ENCODE assay signal across 8 cellular contexts in genomic region chr21:26845066-26845749, GRCh38. TPM values are rescaled to one million over a fixed set of nuclear protein-coding genes. Genes with fewer than 3 reads are reported as not detected.
DNase-seq lines count a peak whose midpoint lies in the region; ATAC-seq lines count a peak whose summit lies in the region.

TSS of gene ADAMTS1 (minus strand) at chr21:26845409. CDS start at chr21:26844954, 455 bp downstream.

- no peaks in the 10 kb centered on the region for H3K9me3 ChIP-seq in MG63

- peaks cover 40% of the 10 kb centered on the region for H3K36me3 ChIP-seq in MG63

- H3K27me3 ChIP-seq in MG63 = no peaks in the 10 kb centered on the region

- peak within 1 kb of the TSS; percentile 73 for H3K4me3 Mint-ChIP-seq in activated naive CD8-positive, alpha-beta T cell treated with anti-CD3 and anti-CD28 coated beads for 36 hours
- H3K4me3 Mint-ChIP-seq in natural killer cell treated with Interleukin-12 subunit alpha and Interleukin-12 subunit beta and Interleukin-15 and Interleukin-18, amount 100 ng/mL, for 72 hours = peak within 1 kb of the TSS; percentile 83

- peaks cover 85% of the 10 kb centered on the region for H3K27me3 Mint-ChIP-seq in activated naive CD8-positive, alpha-beta T cell treated with anti-CD3 and anti-CD28 coated beads for 36 hours
- peaks cover 16 to 21% of the 10 kb centered on the region in 2 donors for H3K27me3 Mint-ChIP-seq in natural killer cell treated with Interleukin-12 subunit alpha and Interleukin-12 subunit beta and Interleukin-15 and Interleukin-18, amount 100 ng/mL, for 72 hours

- peak; percentile 38 for DNase-seq in DMS114 treated with DMSO at 0.1 percent for 48 hours (lab: John Stamatoyannopoulos, UW; ENCODE audit: unreplicated experiment)
- DNase-seq in MG63 = peak; percentile 96
- DNase-seq in activated naive CD8-positive, alpha-beta T cell treated with anti-CD3 and anti-CD28 coated beads for 36 hours = peak; percentile 18
- DNase-seq in globus pallidus (ENCODE audit: low spot score) = peak; percentile 96
- peak; percentile 81 for DNase-seq in natural killer cell treated with Interleukin-12 subunit alpha and Interleukin-12 subunit beta and Interleukin-15 and Interleukin-18, amount 100 ng/mL, for 72 hours (ENCODE audit: low spot score)
- DNase-seq in activated CD4-positive, CD25-positive, alpha-beta regulatory T cell treated with anti-CD3 and anti-CD28 coated beads, Interleukin-2, amount 50 U/mL, for 72 hours = no peak

- no peaks in the 10 kb centered on the region for H3K36me3 Mint-ChIP-seq in activated naive CD8-positive, alpha-beta T cell treated with anti-CD3 and anti-CD28 coated beads for 36 hours
- peaks cover 28% of the 10 kb centered on the region for H3K36me3 Mint-ChIP-seq in natural killer cell treated with Interleukin-12 subunit alpha and Interleukin-12 subunit beta and Interleukin-15 and Interleukin-18, amount 100 ng/mL, for 72 hours

- no peak within 1 kb of the TSS for H3K27ac Mint-ChIP-seq in activated naive CD8-positive, alpha-beta T cell treated with anti-CD3 and anti-CD28 coated beads for 36 hours
- peak within 1 kb of the TSS; percentile 85 to 87 for H3K27ac Mint-ChIP-seq in natural killer cell treated with Interleukin-12 subunit alpha and Interleukin-12 subunit beta and Interleukin-15 and Interleukin-18, amount 100 ng/mL, for 72 hours

- peaks cover 27% of the 10 kb centered on the region for H3K4me1 Mint-ChIP-seq in activated naive CD8-positive, alpha-beta T cell treated with anti-CD3 and anti-CD28 coated beads for 36 hours
- H3K4me1 Mint-ChIP-seq in natural killer cell treated with Interleukin-12 subunit alpha and Interleukin-12 subunit beta and Interleukin-15 and Interleukin-18, amount 100 ng/mL, for 72 hours (ENCODE audit: low read depth in 2 of 2) = peaks cover 41 to 44% of the 10 kb centered on the region in 2 donors

- peak within 1 kb of the TSS; percentile 67 for H3K4me3 ChIP-seq in MG63

- peak; percentile 75 to 80 for ATAC-seq in natural killer cell treated with Interleukin-12 subunit alpha and Interleukin-12 subunit beta and Interleukin-15 and Interleukin-18, amount 100 ng/mL, for 72 hours
- ATAC-seq in HG03469 (IDR thresholded peaks at IDR 0.05; ENCODE audit: unreplicated experiment) (no peak), HG03135 (IDR thresholded peaks at IDR 0.05; ENCODE audit: unreplicated experiment) (no peak)

- H3K9me3 Mint-ChIP-seq in activated naive CD8-positive, alpha-beta T cell treated with anti-CD3 and anti-CD28 coated beads for 36 hours = peaks cover 1% of the 10 kb centered on the region
- H3K9me3 Mint-ChIP-seq in natural killer cell treated with Interleukin-12 subunit alpha and Interleukin-12 subunit beta and Interleukin-15 and Interleukin-18, amount 100 ng/mL, for 72 hours = no peaks in the 10 kb centered on the region

RNA-seq across cellular contexts. Expression of gene ADAMTS1, which starts in this region (rescaled TPM):
- 170 and 172 TPM in 2 replicates for total RNA-seq in MG63 (2014; rRNA removed; shearing (Covaris generic); ENCODE audit: low replicate concordance)
- under 1 TPM in 1 of 2 experiments, not detected in 1; 0.06 TPM for total RNA-seq in activated naive CD8-positive, alpha-beta T cell treated with anti-CD3 and anti-CD28 coated beads for 36 hours
- total RNA-seq in natural killer cell treated with Interleukin-12 subunit alpha and Interleukin-12 subunit beta and Interleukin-15 and Interleukin-18, amount 100 ng/mL, for 72 hours = 10 to 100 TPM; 24.4 to 35.2 TPM

Comparison
In these comparisons a context has a peak if more than half of its experiments do, and no peak if none do; other contexts are left out.
1. RNA of gene ADAMTS1 (total RNA-seq): 170 to 172 TPM in MG63 and 24.4 to 35.2 TPM in natural killer cell treated with Interleukin-12 subunit alpha and Interleukin-12 subunit beta and Interleukin-15 and Interleukin-18, amount 100 ng/mL, for 72 hours; 0.06 TPM in activated naive CD8-positive, alpha-beta T cell treated with anti-CD3 and anti-CD28 coated beads for 36 hours; every median in the first group is over 10 times any median in the second.
2. Peak in DNase-seq in activated naive CD8-positive, alpha-beta T cell treated with anti-CD3 and anti-CD28 coated beads for 36 hours; RNA of the gene not detected or under 1 TPM.
3. ATAC-seq: peak in natural killer cell treated with Interleukin-12 subunit alpha and Interleukin-12 subunit beta and Interleukin-15 and Interleukin-18, amount 100 ng/mL, for 72 hours (2 of 2); none in HG03469 (single experiment) and HG03135 (single experiment).